Comparison of ENCODE assay signal across 19 cellular contexts in the genomic region with DNA sequence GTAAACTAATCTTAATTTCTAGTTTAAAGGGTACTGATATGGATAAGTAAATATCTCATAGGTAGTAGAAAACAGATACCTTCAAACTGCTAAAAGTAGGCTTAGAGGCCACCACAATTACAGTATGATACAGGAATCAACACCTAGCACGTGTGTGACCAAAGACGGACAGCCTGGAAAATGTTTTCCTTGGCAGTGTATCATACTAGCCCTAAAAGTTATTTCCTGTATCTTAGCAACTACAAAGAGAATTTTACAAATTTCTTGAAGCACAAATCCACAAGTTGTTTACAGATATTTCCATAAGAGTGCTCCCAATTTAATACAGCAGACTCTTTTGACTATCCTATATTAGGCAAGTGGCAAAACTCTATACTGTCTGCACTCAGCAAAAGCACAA.
DNase-seq lines count a peak whose midpoint lies in the region; ATAC-seq, FAIRE-seq and TF ChIP-seq lines count a peak whose summit lies in the region.
"Had no signal": no experiment of that assay in that cellular context is flagged by ENCODE, and none has a peak within 500 bp of the region (broad histone marks: within the 10 kb centered on the region; RNA-seq: fewer than 3 reads in every experiment).

No MANE protein-coding gene starts in this region.

- H3K4me1 Mint-ChIP-seq in stimulated activated memory B cell treated with anti-CD40 and anti-IgM and Interleukin-4, amounts not matched to agents 10 μg/mL and 1 μg/mL and 100 μg/mL, for 72 hours: peaks cover 55% of the 10 kb centered on the region

- peaks cover 100% of the 10 kb centered on the region for H3K79me2 ChIP-seq in Karpas-422 (ENCODE audit: low read length)
- H3K79me2 ChIP-seq in GM12878 (ENCODE audit: control insufficient read depth, insufficient read depth, low read length): peaks cover 45% of the 10 kb centered on the region

- CTCF ChIA-PET in GM12878 (lab: Yijun Ruan, JAX): no interaction called here

- H2AFZ ChIP-seq in Karpas-422 (ENCODE audit: low read length): no peak overlapping the region
- no peak overlapping the region for H2AFZ ChIP-seq in GM12878 (ENCODE audit: control insufficient read depth, low read depth, low read length)
- H2AFZ ChIP-seq in mesenchymal stem cell (ENCODE audit: low read depth, low read length): no peak overlapping the region

- no peak overlapping the region for H3K4me3 ChIP-seq in Karpas-422 (ENCODE audit: low read length)
- no peak overlapping the region for H3K4me3 ChIP-seq in GM12878
- no peak overlapping the region for H3K4me3 ChIP-seq in mesenchymal stem cell (ENCODE audit: insufficient read depth in 1 of 2, low read depth in 1 of 2, low read length in 2 of 2)

- H3K4me1 ChIP-seq in Karpas-422 (ENCODE audit: low read length): peaks cover 97% of the 10 kb centered on the region
- H3K4me1 ChIP-seq in GM12878 (ENCODE audit: control insufficient read depth, insufficient read depth, low read length): peaks cover 57% of the 10 kb centered on the region
- peaks cover 6% of the 10 kb centered on the region for H3K4me1 ChIP-seq in mesenchymal stem cell (ENCODE audit: control insufficient read depth, insufficient read depth, low read depth, low read length)

- no peak overlapping the region for H3K4me2 ChIP-seq in Karpas-422 (ENCODE audit: low read depth, low read length, poor library complexity, severe bottlenecking)
- peak overlapping the region; percentile 85 for H3K4me2 ChIP-seq in GM12878 (ENCODE audit: control insufficient read depth, insufficient read depth)
- H3K4me2 ChIP-seq in mesenchymal stem cell (ENCODE audit: low read length, poor library complexity, severe bottlenecking): no peak overlapping the region
- H3K4me2 ChIP-seq: SK-N-SH had no signal

- H4K20me1 ChIP-seq in Karpas-422 (ENCODE audit: insufficient read depth, low read depth, low read length) (no peaks in the 10 kb centered on the region), GM12878 (ENCODE audit: control insufficient read depth, insufficient read depth) (no peaks in the 10 kb centered on the region)

- in situ Hi-C loops in GM12878 (cut with MboI): no loop called here

- H3K9me3 ChIP-seq in Karpas-422 (ENCODE audit: low read length) (no peaks in the 10 kb centered on the region), GM12878 (replicated peaks; ENCODE audit: control insufficient read depth, insufficient read depth, low read length) (peaks cover 9% of the 10 kb centered on the region; the same call in 2 of the 3 replicates), mesenchymal stem cell (ENCODE audit: control insufficient read depth, low read length) (no peaks in the 10 kb centered on the region)
- H3K9me3 ChIP-seq: SK-N-SH had no signal

- H3K9ac ChIP-seq in Karpas-422 (ENCODE audit: low read length): no peak overlapping the region
- H3K9ac ChIP-seq in GM12878 (ENCODE audit: control insufficient read depth, insufficient read depth, low read length): no peak overlapping the region
- H3K9ac ChIP-seq in mesenchymal stem cell (ENCODE audit: low read length): no peak overlapping the region
- H3K9ac ChIP-seq: SK-N-SH had no signal

- ATAC-seq in GM12878: no peak
- ATAC-seq in stimulated activated memory B cell treated with anti-CD40 and anti-IgM and Interleukin-4, amounts not matched to agents 10 μg/mL and 1 μg/mL and 100 μg/mL, for 72 hours: no peak

- H4K91ac ChIP-seq in mesenchymal stem cell (ENCODE audit: low read length): no peak overlapping the region

- POLR2A ChIA-PET in GM12878 (lab: Charles Lee): interaction anchor here (1.6 kb wide), 1 partner anchor 107 kb away, joined by 6 read pairs; a partner anchor contains a TSS

- no peak for TF ChIP-seq POLR2A in GM12878 (IDR thresholded peaks at IDR 0.05; ENCODE audit: low read depth, low read length)

- H3K4ac ChIP-seq in mesenchymal stem cell (ENCODE audit: low read depth in 1 of 2, low read length in 2 of 2): no peak overlapping the region

- no peak overlapping the region for H2BK12ac ChIP-seq in mesenchymal stem cell (ENCODE audit: low read length in 2 of 2)

- peaks cover 5% of the 10 kb centered on the region; the same call in 1 of the 2 replicates for H3K36me3 ChIP-seq in Karpas-422 (ENCODE audit: insufficient read depth, low read length)
- H3K36me3 ChIP-seq in GM12878 (ENCODE audit: control insufficient read depth in 2 of 2, insufficient read depth in 2 of 2, low read length in 1 of 2): no peaks in the 10 kb centered on the region; a peak in 2 of 4 replicates
- peaks cover 0 to 4% of the 10 kb centered on the region in 2 experiments for H3K36me3 ChIP-seq in mesenchymal stem cell (ENCODE audit: control insufficient read depth in 1 of 2, insufficient read depth in 2 of 2, low read depth in 1 of 2, low read length in 2 of 2)

- intact Hi-C loops in GM12878 (cut with micrococcal nuclease; ENCODE audit: unreplicated experiment): loop anchor here (5.0 kb wide), 1 partner anchor 65 kb away; no protein-coding TSS in a partner anchor

- no peaks in the 10 kb centered on the region for H3K9me2 ChIP-seq in Karpas-422 (replicated peaks; ENCODE audit: insufficient read depth, low read length)
- H3K9me2 ChIP-seq: SK-N-SH had no signal

- no peak overlapping the region for H2AK5ac ChIP-seq in mesenchymal stem cell (ENCODE audit: low read length, severe bottlenecking)

- H3K27ac Mint-ChIP-seq in stimulated activated memory B cell treated with anti-CD40 and anti-IgM and Interleukin-4, amounts not matched to agents 10 μg/mL and 1 μg/mL and 100 μg/mL, for 72 hours: peak overlapping the region; percentile 78
- H3K27ac Mint-ChIP-seq: CD8-positive, alpha-beta memory T cell had no signal

- no peak overlapping the region for H4K8ac ChIP-seq in mesenchymal stem cell (ENCODE audit: low read length)

- 100% methylated on average over 2 of the region's 2 CpGs for WGBS in GM12878 (ENCODE audit: insufficient coverage, insufficient replicate concordance, low lambda C conversion rate, missing lambda C conversion rate)
- 97% methylated on average over 2 of the region's 2 CpGs for WGBS in mesenchymal stem cell

- H3K23ac ChIP-seq in mesenchymal stem cell (ENCODE audit: low read length in 2 of 2): no peak overlapping the region

- no peaks in the 10 kb centered on the region for H3K9me3 Mint-ChIP-seq in stimulated activated memory B cell treated with anti-CD40 and anti-IgM and Interleukin-4, amounts not matched to agents 10 μg/mL and 1 μg/mL and 100 μg/mL, for 72 hours
- H3K9me3 Mint-ChIP-seq: CD8-positive, alpha-beta memory T cell had no signal

- H3K18ac ChIP-seq in mesenchymal stem cell (ENCODE audit: low read depth in 1 of 2, low read length in 2 of 2): no peak overlapping the region

- TF ChIP-seq CTCF in GM12878 (IDR thresholded peaks at IDR 0.05 in 2 of 3, conservative IDR thresholded peaks at IDR 0.05 in 1 of 3; ENCODE audit: control insufficient read depth in 2 of 3, extremely low read depth in 1 of 3, insufficient read depth in 1 of 3, low read depth in 3 of 3, low read length in 3 of 3): no peak

- no peaks in the 10 kb centered on the region for H3K27me3 Mint-ChIP-seq in stimulated activated memory B cell treated with anti-CD40 and anti-IgM and Interleukin-4, amounts not matched to agents 10 μg/mL and 1 μg/mL and 100 μg/mL, for 72 hours
- H3K27me3 Mint-ChIP-seq: CD8-positive, alpha-beta memory T cell had no signal

- no peak overlapping the region for H3K4me3 Mint-ChIP-seq in stimulated activated memory B cell treated with anti-CD40 and anti-IgM and Interleukin-4, amounts not matched to agents 10 μg/mL and 1 μg/mL and 100 μg/mL, for 72 hours
- H3K4me3 Mint-ChIP-seq: CD8-positive, alpha-beta memory T cell had no signal

- peak overlapping the region; percentile 18; the same call in 1 of the 2 replicates for H3K27ac ChIP-seq in Karpas-422 (ENCODE audit: low read length)
- H3K27ac ChIP-seq in GM12878 (ENCODE audit: control insufficient read depth, insufficient read depth): peak overlapping the region; percentile 97
- no peak overlapping the region for H3K27ac ChIP-seq in mesenchymal stem cell (ENCODE audit: low read length, poor library complexity, severe bottlenecking)

- FAIRE-seq in GM12878 (lab: Jason Lieb, UNC): no peak

- RAD21 ChIA-PET in GM12878 (lab: Charles Lee; ENCODE audit: unreplicated experiment): interaction anchor here (2.9 kb wide), 2 partner anchors 10 to 13 kb away, joined by 10 to 17 read pairs; no protein-coding TSS in a partner anchor

- SMC1A ChIA-PET in GM12878 (lab: Charles Lee; ENCODE audit: uncharacterized antibody, unreplicated experiment): interaction anchor here (1.2 to 5.4 kb wide), 4 partner anchors 9 to 21 kb away, joined by 4 to 96 read pairs (median 50); no protein-coding TSS in a partner anchor

- no peak overlapping the region for H2BK15ac ChIP-seq in mesenchymal stem cell (ENCODE audit: low read depth, poor library complexity, severe bottlenecking)

- DNase-seq in Karpas-422 (no peak), GM12878 (ENCODE audit: low read depth, low spot score) (no peak), kidney tubule cell (ENCODE audit: low spot score) (peak; percentile 23), cerebellar cortex (ENCODE audit: low spot score) (no peak), KG1 (lab: John Stamatoyannopoulos, UW) (no peak), mesenchymal stem cell (no peak)
- DNase-seq: C1 segment of cervical spinal cord; CD8-positive, alpha-beta memory T cell; H7; NCI-H1417; NCI-H187; NCI-H2107; NCI-H2227 treated with DMSO at 0.1 percent for 48 hours; NCI-H510A treated with DMSO at 0.1 percent for 48 hours; NCI-H774; OCI-M1; SHP77; SK-N-SH had no signal

- no peaks in the 10 kb centered on the region for H3K27me3 ChIP-seq in Karpas-422 (ENCODE audit: low read length)
- H3K27me3 ChIP-seq in GM12878 (replicated peaks in 1 of 2; ENCODE audit: control insufficient read depth in 2 of 2, insufficient read depth in 2 of 2, low read length in 1 of 2): no peaks in the 10 kb centered on the region
- no peaks in the 10 kb centered on the region for H3K27me3 ChIP-seq in mesenchymal stem cell (ENCODE audit: control insufficient read depth in 1 of 2, insufficient read depth in 1 of 2, low read length in 2 of 2)

- no peak overlapping the region for H2BK5ac ChIP-seq in mesenchymal stem cell (ENCODE audit: low read depth, low read length, poor library complexity, severe bottlenecking)

- no peak for TF ChIP-seq RAD21 in GM12878 (IDR thresholded peaks at IDR 0.05; ENCODE audit: insufficient read depth, low read depth, low read length)

- no TSS peak for BruUV-seq in GM12878 (replicated peaks; lab: Mats Ljungman, UMichigan)

- H2BK120ac ChIP-seq in mesenchymal stem cell (ENCODE audit: low read depth, low read length): no peak overlapping the region

- no peak overlapping the region for H3K14ac ChIP-seq in mesenchymal stem cell (ENCODE audit: low read length in 2 of 2)

- H3K79me1 ChIP-seq in mesenchymal stem cell (replicated peaks; ENCODE audit: low read length, poor library complexity, severe bottlenecking): peaks cover 22% of the 10 kb centered on the region

- H3K36me3 Mint-ChIP-seq in stimulated activated memory B cell treated with anti-CD40 and anti-IgM and Interleukin-4, amounts not matched to agents 10 μg/mL and 1 μg/mL and 100 μg/mL, for 72 hours: peaks cover 28% of the 10 kb centered on the region

- TF ChIP-seq EP300 in GM12878 (IDR thresholded peaks at IDR 0.05; ENCODE audit: borderline replicate concordance in 1 of 2, control insufficient read depth in 1 of 2, low read depth in 2 of 2, low read length in 2 of 2): no peak
